In the genomic region with DNA sequence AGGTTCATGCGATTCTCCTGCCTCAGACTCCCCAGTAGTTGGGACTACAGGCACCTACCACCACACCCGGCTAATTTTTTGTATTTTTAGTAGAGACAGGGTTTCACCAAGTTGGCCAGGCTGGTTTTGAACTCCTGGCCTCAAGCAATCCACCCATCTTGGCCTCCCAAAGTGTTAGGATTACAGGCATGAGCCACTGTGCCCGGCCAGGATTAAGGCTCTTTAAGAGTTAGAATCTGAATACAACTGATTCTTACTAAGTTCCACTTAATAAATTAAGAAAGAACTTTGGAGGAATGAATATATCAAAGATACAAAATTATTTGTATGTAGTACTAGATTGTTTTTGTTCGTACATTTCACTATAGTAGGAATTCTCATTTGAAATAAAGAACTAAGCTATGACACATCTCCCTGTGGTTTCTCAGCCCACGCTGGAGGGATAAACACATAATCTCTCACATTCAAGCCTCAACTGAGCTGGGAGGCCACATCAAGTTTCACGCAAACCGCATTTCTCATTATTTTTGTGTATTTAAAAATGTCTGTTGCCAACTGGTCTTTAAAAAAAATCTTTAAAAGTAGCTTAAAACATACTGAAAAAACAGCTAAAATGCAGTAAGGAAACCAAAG, we compare ENCODE assay signal across 1 cellular context.
A peak's percentile ranks its signal among the peaks of the same experiment; 100 is the strongest.
TF ChIP-seq lines count a peak whose summit lies in the region.

No MANE protein-coding gene starts in this region.

TF ChIP-seq in K562, 482 proteins besides CTCF, POLR2A, EP300 and RAD21 (continued from another document and continues in another):
- TF ChIP-seq, protein P1, sequence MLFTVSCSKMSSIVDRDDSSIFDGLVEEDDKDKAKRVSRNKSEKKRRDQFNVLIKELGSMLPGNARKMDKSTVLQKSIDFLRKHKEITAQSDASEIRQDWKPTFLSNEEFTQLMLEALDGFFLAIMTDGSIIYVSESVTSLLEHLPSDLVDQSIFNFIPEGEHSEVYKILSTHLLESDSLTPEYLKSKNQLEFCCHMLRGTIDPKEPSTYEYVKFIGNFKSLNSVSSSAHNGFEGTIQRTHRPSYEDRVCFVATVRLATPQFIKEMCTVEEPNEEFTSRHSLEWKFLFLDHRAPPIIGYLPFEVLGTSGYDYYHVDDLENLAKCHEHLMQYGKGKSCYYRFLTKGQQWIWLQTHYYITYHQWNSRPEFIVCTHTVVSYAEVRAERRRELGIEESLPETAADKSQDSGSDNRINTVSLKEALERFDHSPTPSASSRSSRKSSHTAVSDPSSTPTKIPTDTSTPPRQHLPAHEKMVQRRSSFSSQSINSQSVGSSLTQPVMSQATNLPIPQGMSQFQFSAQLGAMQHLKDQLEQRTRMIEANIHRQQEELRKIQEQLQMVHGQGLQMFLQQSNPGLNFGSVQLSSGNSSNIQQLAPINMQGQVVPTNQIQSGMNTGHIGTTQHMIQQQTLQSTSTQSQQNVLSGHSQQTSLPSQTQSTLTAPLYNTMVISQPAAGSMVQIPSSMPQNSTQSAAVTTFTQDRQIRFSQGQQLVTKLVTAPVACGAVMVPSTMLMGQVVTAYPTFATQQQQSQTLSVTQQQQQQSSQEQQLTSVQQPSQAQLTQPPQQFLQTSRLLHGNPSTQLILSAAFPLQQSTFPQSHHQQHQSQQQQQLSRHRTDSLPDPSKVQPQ (CRISPR knock-in tag; IDR thresholded peaks at IDR 0.05; ENCODE audit: borderline replicate concordance): no peak
- TF ChIP-seq SRSF9 (IDR thresholded peaks at IDR 0.05; ENCODE audit: borderline replicate concordance, low read depth, low read length) (no peak), ZNF778 (CRISPR knock-in tag; IDR thresholded peaks at IDR 0.05) (no peak), ZNF384 (IDR thresholded peaks at IDR 0.05; ENCODE audit: low read depth, low read length) (no peak), GTF2A2 (tag; IDR thresholded peaks at IDR 0.05) (no peak), SIN3A (IDR thresholded peaks at IDR 0.05; ENCODE audit: borderline replicate concordance in 2 of 2, control insufficient read depth in 1 of 2, low read depth in 2 of 2, low read length in 2 of 2) (no peak), GTF2E2 (tag; IDR thresholded peaks at IDR 0.05) (0 out of 2 replicates have a peak, but pooled peaks have one; percentile 64), SRSF3 (IDR thresholded peaks at IDR 0.05; ENCODE audit: insufficient read depth, low read length) (no peak), THRAP3 (IDR thresholded peaks at IDR 0.05; ENCODE audit: borderline replicate concordance) (no peak), SMAD2 (IDR thresholded peaks at IDR 0.05; ENCODE audit: low read depth, low read length) (no peak), ZBTB5 (IDR thresholded peaks at IDR 0.05) (no peak), NCOA6 (IDR thresholded peaks at IDR 0.05) (no peak), NR2F6 (CRISPR knock-in tag; IDR thresholded peaks at IDR 0.05) (no peak), ZNF764 (CRISPR knock-in tag; IDR thresholded peaks at IDR 0.05; ENCODE audit: low read depth) (no peak), ZBTB9 (CRISPR knock-in tag; IDR thresholded peaks at IDR 0.05) (no peak), TRIM25 (IDR thresholded peaks at IDR 0.05; ENCODE audit: borderline replicate concordance) (no peak), ZNF282 (CRISPR knock-in tag; IDR thresholded peaks at IDR 0.05) (no peak), TEAD4 (IDR thresholded peaks at IDR 0.05; ENCODE audit: low read length) (peak; percentile 65; the same call in 1 of the 2 replicates), TEAD4 (CRISPR knock-in tag; IDR thresholded peaks at IDR 0.05; ENCODE audit: borderline replicate concordance) (no peak), OTX1 (CRISPR knock-in tag; IDR thresholded peaks at IDR 0.05) (no peak), ZNF76 (CRISPR knock-in tag; IDR thresholded peaks at IDR 0.05; ENCODE audit: borderline replicate concordance) (no peak), MBD2 (IDR thresholded peaks at IDR 0.05; ENCODE audit: borderline replicate concordance, low read depth) (no peak), ZNF12 (CRISPR knock-in tag; IDR thresholded peaks at IDR 0.05) (no peak)
- TF ChIP-seq, protein P2, sequence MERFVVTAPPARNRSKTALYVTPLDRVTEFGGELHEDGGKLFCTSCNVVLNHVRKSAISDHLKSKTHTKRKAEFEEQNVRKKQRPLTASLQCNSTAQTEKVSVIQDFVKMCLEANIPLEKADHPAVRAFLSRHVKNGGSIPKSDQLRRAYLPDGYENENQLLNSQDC (CRISPR knock-in tag; IDR thresholded peaks at IDR 0.05): no peak
- TF ChIP-seq, protein P3, sequence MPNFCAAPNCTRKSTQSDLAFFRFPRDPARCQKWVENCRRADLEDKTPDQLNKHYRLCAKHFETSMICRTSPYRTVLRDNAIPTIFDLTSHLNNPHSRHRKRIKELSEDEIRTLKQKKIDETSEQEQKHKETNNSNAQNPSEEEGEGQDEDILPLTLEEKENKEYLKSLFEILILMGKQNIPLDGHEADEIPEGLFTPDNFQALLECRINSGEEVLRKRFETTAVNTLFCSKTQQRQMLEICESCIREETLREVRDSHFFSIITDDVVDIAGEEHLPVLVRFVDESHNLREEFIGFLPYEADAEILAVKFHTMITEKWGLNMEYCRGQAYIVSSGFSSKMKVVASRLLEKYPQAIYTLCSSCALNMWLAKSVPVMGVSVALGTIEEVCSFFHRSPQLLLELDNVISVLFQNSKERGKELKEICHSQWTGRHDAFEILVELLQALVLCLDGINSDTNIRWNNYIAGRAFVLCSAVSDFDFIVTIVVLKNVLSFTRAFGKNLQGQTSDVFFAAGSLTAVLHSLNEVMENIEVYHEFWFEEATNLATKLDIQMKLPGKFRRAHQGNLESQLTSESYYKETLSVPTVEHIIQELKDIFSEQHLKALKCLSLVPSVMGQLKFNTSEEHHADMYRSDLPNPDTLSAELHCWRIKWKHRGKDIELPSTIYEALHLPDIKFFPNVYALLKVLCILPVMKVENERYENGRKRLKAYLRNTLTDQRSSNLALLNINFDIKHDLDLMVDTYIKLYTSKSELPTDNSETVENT (CRISPR knock-in tag; IDR thresholded peaks at IDR 0.05): no peak
- TF ChIP-seq, protein P4, sequence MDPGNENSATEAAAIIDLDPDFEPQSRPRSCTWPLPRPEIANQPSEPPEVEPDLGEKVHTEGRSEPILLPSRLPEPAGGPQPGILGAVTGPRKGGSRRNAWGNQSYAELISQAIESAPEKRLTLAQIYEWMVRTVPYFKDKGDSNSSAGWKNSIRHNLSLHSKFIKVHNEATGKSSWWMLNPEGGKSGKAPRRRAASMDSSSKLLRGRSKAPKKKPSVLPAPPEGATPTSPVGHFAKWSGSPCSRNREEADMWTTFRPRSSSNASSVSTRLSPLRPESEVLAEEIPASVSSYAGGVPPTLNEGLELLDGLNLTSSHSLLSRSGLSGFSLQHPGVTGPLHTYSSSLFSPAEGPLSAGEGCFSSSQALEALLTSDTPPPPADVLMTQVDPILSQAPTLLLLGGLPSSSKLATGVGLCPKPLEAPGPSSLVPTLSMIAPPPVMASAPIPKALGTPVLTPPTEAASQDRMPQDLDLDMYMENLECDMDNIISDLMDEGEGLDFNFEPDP (CRISPR knock-in tag; IDR thresholded peaks at IDR 0.05): no peak
- TF ChIP-seq, protein P5, sequence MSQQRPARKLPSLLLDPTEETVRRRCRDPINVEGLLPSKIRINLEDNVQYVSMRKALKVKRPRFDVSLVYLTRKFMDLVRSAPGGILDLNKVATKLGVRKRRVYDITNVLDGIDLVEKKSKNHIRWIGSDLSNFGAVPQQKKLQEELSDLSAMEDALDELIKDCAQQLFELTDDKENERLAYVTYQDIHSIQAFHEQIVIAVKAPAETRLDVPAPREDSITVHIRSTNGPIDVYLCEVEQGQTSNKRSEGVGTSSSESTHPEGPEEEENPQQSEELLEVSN (IDR thresholded peaks at IDR 0.05; ENCODE audit: borderline replicate concordance in 1 of 2, extremely low read depth in 1 of 2, insufficient read depth in 1 of 2, insufficient read length in 1 of 2, low read depth in 1 of 2, low read length in 1 of 2, poor library complexity in 1 of 2, severe bottlenecking in 1 of 2): no peak
- TF ChIP-seq, protein P6, sequence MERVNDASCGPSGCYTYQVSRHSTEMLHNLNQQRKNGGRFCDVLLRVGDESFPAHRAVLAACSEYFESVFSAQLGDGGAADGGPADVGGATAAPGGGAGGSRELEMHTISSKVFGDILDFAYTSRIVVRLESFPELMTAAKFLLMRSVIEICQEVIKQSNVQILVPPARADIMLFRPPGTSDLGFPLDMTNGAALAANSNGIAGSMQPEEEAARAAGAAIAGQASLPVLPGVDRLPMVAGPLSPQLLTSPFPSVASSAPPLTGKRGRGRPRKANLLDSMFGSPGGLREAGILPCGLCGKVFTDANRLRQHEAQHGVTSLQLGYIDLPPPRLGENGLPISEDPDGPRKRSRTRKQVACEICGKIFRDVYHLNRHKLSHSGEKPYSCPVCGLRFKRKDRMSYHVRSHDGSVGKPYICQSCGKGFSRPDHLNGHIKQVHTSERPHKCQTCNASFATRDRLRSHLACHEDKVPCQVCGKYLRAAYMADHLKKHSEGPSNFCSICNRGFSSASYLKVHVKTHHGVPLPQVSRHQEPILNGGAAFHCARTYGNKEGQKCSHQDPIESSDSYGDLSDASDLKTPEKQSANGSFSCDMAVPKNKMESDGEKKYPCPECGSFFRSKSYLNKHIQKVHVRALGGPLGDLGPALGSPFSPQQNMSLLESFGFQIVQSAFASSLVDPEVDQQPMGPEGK (CRISPR knock-in tag; IDR thresholded peaks at IDR 0.05; ENCODE audit: borderline replicate concordance): no peak
- TF ChIP-seq, protein P7, sequence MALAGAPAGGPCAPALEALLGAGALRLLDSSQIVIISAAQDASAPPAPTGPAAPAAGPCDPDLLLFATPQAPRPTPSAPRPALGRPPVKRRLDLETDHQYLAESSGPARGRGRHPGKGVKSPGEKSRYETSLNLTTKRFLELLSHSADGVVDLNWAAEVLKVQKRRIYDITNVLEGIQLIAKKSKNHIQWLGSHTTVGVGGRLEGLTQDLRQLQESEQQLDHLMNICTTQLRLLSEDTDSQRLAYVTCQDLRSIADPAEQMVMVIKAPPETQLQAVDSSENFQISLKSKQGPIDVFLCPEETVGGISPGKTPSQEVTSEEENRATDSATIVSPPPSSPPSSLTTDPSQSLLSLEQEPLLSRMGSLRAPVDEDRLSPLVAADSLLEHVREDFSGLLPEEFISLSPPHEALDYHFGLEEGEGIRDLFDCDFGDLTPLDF (CRISPR knock-in tag; IDR thresholded peaks at IDR 0.05): no peak
